Comparison of ENCODE assay signal across 19 cellular contexts in the genomic region with DNA sequence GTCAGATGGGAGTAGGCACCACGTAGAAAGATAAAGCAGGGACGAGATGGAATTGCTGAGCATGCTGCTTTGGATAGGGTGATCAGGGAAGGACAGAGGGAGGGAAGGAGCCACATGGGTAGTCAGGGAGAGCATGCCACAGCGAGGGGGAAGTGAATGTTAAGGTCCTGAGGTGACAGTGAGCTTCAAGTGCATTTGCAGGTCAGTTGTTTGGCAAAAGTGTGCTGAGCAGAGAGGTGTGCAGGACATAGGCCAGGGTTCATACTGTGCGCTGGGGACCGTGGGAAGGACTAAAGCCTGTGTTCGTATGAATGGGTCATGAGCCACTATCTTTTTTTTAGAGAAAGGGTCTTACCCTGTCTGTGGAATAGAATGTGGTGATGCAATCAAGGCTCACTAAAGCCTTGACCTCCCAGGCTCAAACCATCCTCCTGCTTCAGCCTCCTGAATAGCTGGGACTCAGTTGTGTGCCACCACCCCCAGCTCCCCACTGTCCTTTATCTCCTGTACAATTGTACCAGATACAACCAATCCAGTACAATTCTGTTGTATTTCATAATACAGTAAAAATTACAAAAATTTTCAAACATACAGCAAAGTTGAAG.
"Had no signal": no experiment of that assay in that cellular context is flagged by ENCODE, and none has a peak within 500 bp of the region (broad histone marks: within the 10 kb centered on the region; RNA-seq: fewer than 3 reads in every experiment).

No MANE protein-coding gene starts in this region.

- H3K4me1 ChIP-seq: vagina had no signal

- H3K4me3 ChIP-seq: dorsolateral prefrontal cortex, mucosa of descending colon, ovary, psoas muscle, sigmoid colon, thoracic aorta, tibial nerve, vagina had no signal

- ATAC-seq: mucosa of descending colon; psoas muscle; stimulated activated memory B cell treated with anti-CD40 and anti-IgM and Interleukin-4, amounts not matched to agents 10 μg/mL and 1 μg/mL and 100 μg/mL, for 72 hours had no signal

- H3K9me3 ChIP-seq: mucosa of descending colon, ovary, psoas muscle, sigmoid colon, thoracic aorta, tibial nerve, vagina had no signal

- FAIRE-seq: colon, frontal cortex had no signal

- H3K27me3 ChIP-seq: dorsolateral prefrontal cortex, ovary, sigmoid colon, tibial nerve, vagina had no signal

- H3K36me3 ChIP-seq: ovary, thoracic aorta had no signal

- DNase-seq: dorsolateral prefrontal cortex; effector CD4-positive, alpha-beta T cell; hypothalamus; immature natural killer cell; islet precursor cell; mesenchymal stem cell; mucosa of descending colon; naive B cell; nucleus accumbens; ovary; sigmoid colon; stimulated activated CD4-positive, alpha-beta T cell treated with anti-CD3 and anti-CD28 coated beads, Interleukin-4, amount 100 ng/mL, for 4 hours had no signal

- H3K27ac ChIP-seq: dorsolateral prefrontal cortex, ovary, psoas muscle, sigmoid colon, thoracic aorta, tibial nerve, vagina had no signal
